ENCODE assay signal across 1 cellular context in the genomic region with DNA sequence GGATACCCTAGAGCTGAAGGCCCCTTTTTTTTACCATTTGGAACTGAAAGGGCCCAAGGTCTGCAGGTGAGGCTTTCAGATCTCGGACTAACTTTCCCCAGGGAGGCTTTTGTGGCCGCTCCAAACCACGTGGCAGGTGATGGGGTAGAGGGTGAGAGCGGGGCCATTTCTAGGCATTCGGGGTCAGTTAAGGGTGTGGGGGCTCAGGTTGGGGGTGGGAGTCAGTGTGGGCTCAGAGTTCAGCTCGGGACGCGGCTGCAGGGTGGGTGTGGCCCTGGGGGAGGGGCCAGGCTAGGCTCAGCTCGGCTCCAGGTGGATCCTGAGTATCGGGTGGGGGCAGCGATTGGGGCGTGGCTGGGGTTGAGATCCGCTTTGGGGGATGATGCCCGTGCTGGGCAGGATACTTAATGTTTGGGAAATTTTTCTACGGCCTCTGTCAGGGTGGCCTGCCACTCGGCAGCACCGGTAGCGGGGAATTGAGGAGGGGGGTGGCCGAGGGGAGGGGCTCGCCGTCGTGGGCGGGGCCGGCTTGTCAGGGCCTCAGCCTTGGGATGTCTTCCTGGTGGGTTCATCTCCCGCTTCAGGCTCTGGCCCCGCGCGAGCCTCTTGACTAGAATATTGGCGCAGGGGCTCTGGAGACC.
TF ChIP-seq lines count a peak whose summit lies in the region.

No MANE protein-coding gene starts in this region.

TF ChIP-seq in GM12878, 131 proteins besides CTCF, POLR2A, EP300 and RAD21 (continued from another document):
- TF ChIP-seq SKIL (IDR thresholded peaks at IDR 0.05; ENCODE audit: low read depth, poor library complexity, severe bottlenecking): peak; percentile 15
- peak; percentile 81 for TF ChIP-seq MXI1 (IDR thresholded peaks at IDR 0.05; ENCODE audit: low read depth, low read length)
- TF ChIP-seq, protein P1, sequence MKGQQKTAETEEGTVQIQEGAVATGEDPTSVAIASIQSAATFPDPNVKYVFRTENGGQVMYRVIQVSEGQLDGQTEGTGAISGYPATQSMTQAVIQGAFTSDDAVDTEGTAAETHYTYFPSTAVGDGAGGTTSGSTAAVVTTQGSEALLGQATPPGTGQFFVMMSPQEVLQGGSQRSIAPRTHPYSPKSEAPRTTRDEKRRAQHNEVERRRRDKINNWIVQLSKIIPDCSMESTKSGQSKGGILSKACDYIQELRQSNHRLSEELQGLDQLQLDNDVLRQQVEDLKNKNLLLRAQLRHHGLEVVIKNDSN (IDR thresholded peaks at IDR 0.05; ENCODE audit: borderline replicate concordance, extremely low read length, insufficient read depth, low read depth, low read length): peak; percentile 59
- TF ChIP-seq YY1 (IDR thresholded peaks at IDR 0.05; ENCODE audit: low read depth, low read length): peak; percentile 6; the same call in 1 of the 2 replicates
- TF ChIP-seq MEF2B (IDR thresholded peaks at IDR 0.05; ENCODE audit: partially characterized antibody, poor library complexity, severe bottlenecking): peak; percentile 90
- TF ChIP-seq, protein P2, sequence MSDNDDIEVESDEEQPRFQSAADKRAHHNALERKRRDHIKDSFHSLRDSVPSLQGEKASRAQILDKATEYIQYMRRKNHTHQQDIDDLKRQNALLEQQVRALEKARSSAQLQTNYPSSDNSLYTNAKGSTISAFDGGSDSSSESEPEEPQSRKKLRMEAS (IDR thresholded peaks at IDR 0.05; ENCODE audit: low read depth, low read length): peak; percentile 69
- no peak for TF ChIP-seq HDAC6 (IDR thresholded peaks at IDR 0.05; ENCODE audit: unreplicated experiment)
- peak; percentile 46; the same call in 1 of the 2 replicates for TF ChIP-seq SIN3A (IDR thresholded peaks at IDR 0.05; ENCODE audit: low read depth, low read length)
- TF ChIP-seq, protein P3, sequence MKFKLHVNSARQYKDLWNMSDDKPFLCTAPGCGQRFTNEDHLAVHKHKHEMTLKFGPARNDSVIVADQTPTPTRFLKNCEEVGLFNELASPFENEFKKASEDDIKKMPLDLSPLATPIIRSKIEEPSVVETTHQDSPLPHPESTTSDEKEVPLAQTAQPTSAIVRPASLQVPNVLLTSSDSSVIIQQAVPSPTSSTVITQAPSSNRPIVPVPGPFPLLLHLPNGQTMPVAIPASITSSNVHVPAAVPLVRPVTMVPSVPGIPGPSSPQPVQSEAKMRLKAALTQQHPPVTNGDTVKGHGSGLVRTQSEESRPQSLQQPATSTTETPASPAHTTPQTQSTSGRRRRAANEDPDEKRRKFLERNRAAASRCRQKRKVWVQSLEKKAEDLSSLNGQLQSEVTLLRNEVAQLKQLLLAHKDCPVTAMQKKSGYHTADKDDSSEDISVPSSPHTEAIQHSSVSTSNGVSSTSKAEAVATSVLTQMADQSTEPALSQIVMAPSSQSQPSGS (IDR thresholded peaks at IDR 0.05; ENCODE audit: low read length): no peak
- no peak for TF ChIP-seq ZNF274 (IDR thresholded peaks at IDR 0.05; ENCODE audit: insufficient read depth, insufficient read length)
- 0 out of 2 replicates have a peak, but pooled peaks have one; percentile 18 for TF ChIP-seq MTA2 (IDR thresholded peaks at IDR 0.05; ENCODE audit: low read depth)
- TF ChIP-seq PAX5 (IDR thresholded peaks at IDR 0.05; ENCODE audit: borderline replicate concordance, low read depth, low read length): no peak
- no peak for TF ChIP-seq NFXL1 (IDR thresholded peaks at IDR 0.05; ENCODE audit: borderline replicate concordance)
- TF ChIP-seq NR2F1 (conservative IDR thresholded peaks at IDR 0.05): peak; percentile 95
- TF ChIP-seq USF2 (IDR thresholded peaks at IDR 0.05; ENCODE audit: borderline replicate concordance, low read depth, low read length): no peak; the same call in 1 of the 2 replicates
- TF ChIP-seq BMI1 (IDR thresholded peaks at IDR 0.05; ENCODE audit: borderline replicate concordance): 0 out of 2 replicates have a peak, but pooled peaks have one; percentile 6
- TF ChIP-seq NFIC (IDR thresholded peaks at IDR 0.05; ENCODE audit: low read depth, low read length): no peak
- TF ChIP-seq NBN (IDR thresholded peaks at IDR 0.05): 0 out of 2 replicates have a peak, but pooled peaks have one; percentile 3
- TF ChIP-seq TCF12 (IDR thresholded peaks at IDR 0.05; ENCODE audit: low read depth, low read length): peak; percentile 27; the same call in 1 of the 2 replicates
- no peak for TF ChIP-seq SMARCA5 (IDR thresholded peaks at IDR 0.05)
- TF ChIP-seq MEF2A (IDR thresholded peaks at IDR 0.05; ENCODE audit: insufficient read depth, low read depth, low read length): no peak
- TF ChIP-seq, protein P4, sequence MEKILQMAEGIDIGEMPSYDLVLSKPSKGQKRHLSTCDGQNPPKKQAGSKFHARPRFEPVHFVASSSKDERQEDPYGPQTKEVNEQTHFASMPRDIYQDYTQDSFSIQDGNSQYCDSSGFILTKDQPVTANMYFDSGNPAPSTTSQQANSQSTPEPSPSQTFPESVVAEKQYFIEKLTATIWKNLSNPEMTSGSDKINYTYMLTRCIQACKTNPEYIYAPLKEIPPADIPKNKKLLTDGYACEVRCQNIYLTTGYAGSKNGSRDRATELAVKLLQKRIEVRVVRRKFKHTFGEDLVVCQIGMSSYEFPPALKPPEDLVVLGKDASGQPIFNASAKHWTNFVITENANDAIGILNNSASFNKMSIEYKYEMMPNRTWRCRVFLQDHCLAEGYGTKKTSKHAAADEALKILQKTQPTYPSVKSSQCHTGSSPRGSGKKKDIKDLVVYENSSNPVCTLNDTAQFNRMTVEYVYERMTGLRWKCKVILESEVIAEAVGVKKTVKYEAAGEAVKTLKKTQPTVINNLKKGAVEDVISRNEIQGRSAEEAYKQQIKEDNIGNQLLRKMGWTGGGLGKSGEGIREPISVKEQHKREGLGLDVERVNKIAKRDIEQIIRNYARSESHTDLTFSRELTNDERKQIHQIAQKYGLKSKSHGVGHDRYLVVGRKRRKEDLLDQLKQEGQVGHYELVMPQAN (conservative IDR thresholded peaks at IDR 0.05): 0 out of 2 replicates have a peak, but pooled peaks have one; percentile 5
